In the genomic region with DNA sequence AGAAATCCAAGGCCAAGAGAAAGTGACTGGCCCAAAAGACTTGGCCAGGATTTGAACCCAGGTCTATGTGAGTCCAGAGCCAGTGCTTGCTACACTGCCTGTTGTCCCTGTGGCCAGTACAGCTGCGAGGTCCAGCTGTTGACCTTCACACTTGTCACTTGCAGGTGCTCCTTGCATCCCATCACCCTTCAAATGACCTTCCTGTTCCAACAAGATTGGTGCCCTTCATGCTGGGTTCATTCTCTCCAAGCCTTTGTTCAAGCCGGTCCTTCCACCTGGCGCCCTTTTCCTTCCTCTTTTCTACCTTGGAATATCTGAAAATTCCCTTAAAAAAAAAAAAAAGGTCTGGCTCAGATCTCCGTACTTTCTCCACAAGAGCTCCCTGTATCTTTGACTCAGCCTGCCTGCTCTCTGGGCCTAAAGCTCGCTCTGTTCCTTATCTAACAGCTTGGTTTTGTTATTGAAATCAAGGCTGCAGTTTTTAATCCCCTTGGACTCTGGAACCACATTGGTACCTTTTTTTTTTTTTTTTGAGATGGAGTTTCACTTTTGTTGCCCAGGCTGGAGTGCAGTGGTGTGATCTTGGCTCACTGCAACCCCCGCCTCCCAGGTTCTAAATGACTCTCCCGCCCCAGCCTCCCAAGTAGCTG, we compare ENCODE assay signal across 16 cellular contexts. TPM values are rescaled to one million over a fixed set of nuclear protein-coding genes. Genes with fewer than 3 reads are reported as not detected.
DNase-seq lines count a peak whose midpoint lies in the region; ATAC-seq, FAIRE-seq and TF ChIP-seq lines count a peak whose summit lies in the region.
"Had no signal": no experiment of that assay in that cellular context is flagged by ENCODE, and none has a peak within 500 bp of the region (broad histone marks: within the 10 kb centered on the region; RNA-seq: fewer than 3 reads in every experiment).

No MANE protein-coding gene starts in this region.

- H3K9me3 ChIP-seq in HEK293 (ENCODE audit: control insufficient read depth, insufficient read depth, low read depth, low read length) (no peaks in the 10 kb centered on the region), duodenal mucosa (ENCODE audit: control insufficient read depth in 1 of 2, low read length in 2 of 2) (no peaks in the 10 kb centered on the region), kidney (ENCODE audit: control insufficient read depth in 1 of 2, low read length in 2 of 2) (no peaks in the 10 kb centered on the region), spleen (no peaks in the 10 kb centered on the region)

- POLR2A ChIA-PET in HEK293 (lab: Yijun Ruan, JAX), result interaction anchor here (0.5 to 0.8 kb wide), 3 partner anchors 22 to 555 kb away, joined by 3 to 5 read pairs (median 4); partner anchors contain the start of gene MRPS18A

- intact Hi-C loops in kidney (cut with DNase I) (no loop called here), spleen (cut with DNase I; ENCODE audit: low total_unique reads) (no loop called here)

- WGBS in spleen, 5 donors, result 73 to 84% (median 78%) methylated on average over 7 of the region's 7 CpGs

- no peak overlapping the region for H3K27ac ChIP-seq in HEK293 (ENCODE audit: extremely low read depth, low read depth, low read length)
- peak overlapping the region; percentile 38 for H3K27ac ChIP-seq in duodenal mucosa (ENCODE audit: low read depth, low read length)
- H3K27ac ChIP-seq in kidney (ENCODE audit: low read depth in 2 of 2, low read length in 2 of 2), result no peak overlapping the region
- H3K27ac ChIP-seq in spleen, result peak overlapping the region in 7 of 8 donors; percentile 26 to 76 (median 57)
- H3K27ac ChIP-seq: VCaP had no signal

- FAIRE-seq in kidney (lab: Jason Lieb, UNC), result no peak
- FAIRE-seq: endothelial cell of umbilical vein, urothelium cell line had no signal

- no peak for ATAC-seq in HG03196 (IDR thresholded peaks at IDR 0.05; ENCODE audit: unreplicated experiment)
- ATAC-seq: SK-N-SH treated with all-trans-retinoic acid at 6 μM for 48 hours had no signal

- no peak for TF ChIP-seq POLR2A in spleen (IDR thresholded peaks at IDR 0.05)

- H3K27me3 ChIP-seq in duodenal mucosa (ENCODE audit: control insufficient read depth in 1 of 2, insufficient read depth in 2 of 2, low read length in 2 of 2) (no peaks in the 10 kb centered on the region), spleen (replicated peaks in 1 of 7) (no peaks in the 10 kb centered on the region)

- TF ChIP-seq CTCF in HEK293 (tag by site-specific recombination; IDR thresholded peaks at IDR 0.05) (no peak), kidney (IDR thresholded peaks at IDR 0.05; ENCODE audit: borderline replicate concordance, extremely low read depth, insufficient read depth) (no peak), spleen (IDR thresholded peaks at IDR 0.05 in 8 of 11, conservative IDR thresholded peaks at IDR 0.05 in 3 of 11) (no peak)

- DNase-seq in kidney (peak; percentile 29), spleen (no peak), AML-193 (lab: John Stamatoyannopoulos, UW) (no peak), NCI-H526 (lab: John Stamatoyannopoulos, UW) (no peak), anterior cingulate cortex (lab: John Stamatoyannopoulos, UW) (no peak)
- DNase-seq: activated CD8-positive, alpha-beta memory T cell treated with anti-CD3 and anti-CD28 coated beads, Interleukin-2, amount 10 ng/mL, durations not matched to agents 7 days and 5 days; activated naive CD8-positive, alpha-beta T cell treated with anti-CD3 and anti-CD28 coated beads for 36 hours; C1 segment of cervical spinal cord; hippocampal formation had no signal

- H3K4me1 ChIP-seq in HEK293 (ENCODE audit: control insufficient read depth, insufficient read depth, low read length), result peaks cover 7% of the 10 kb centered on the region; the same call in 1 of the 2 replicates
- peaks cover 36 to 42% of the 10 kb centered on the region in 2 donors for H3K4me1 ChIP-seq in duodenal mucosa (ENCODE audit: control insufficient read depth in 1 of 2, insufficient read depth in 2 of 2, low read length in 2 of 2)
- no peaks in the 10 kb centered on the region for H3K4me1 ChIP-seq in kidney (ENCODE audit: control insufficient read depth in 1 of 2, insufficient read depth in 1 of 2, low read depth in 1 of 2, low read length in 2 of 2)
- peaks cover 16 to 66% (median 47%) of the 10 kb centered on the region in 6 donors for H3K4me1 ChIP-seq in spleen

- CTCF ChIA-PET in HEK293 (lab: Yijun Ruan, JAX), result interaction anchor here (0.6 to 2.1 kb wide), 4 partner anchors 15 to 446 kb away, joined by 3 to 11 read pairs (median 4); no protein-coding TSS in a partner anchor

- H3K36me3 ChIP-seq in HEK293 (ENCODE audit: control insufficient read depth in 2 of 2, insufficient read depth in 1 of 2, low read length in 2 of 2), result no peaks in the 10 kb centered on the region
- no peaks in the 10 kb centered on the region for H3K36me3 ChIP-seq in duodenal mucosa (ENCODE audit: control insufficient read depth in 1 of 2, insufficient read depth in 2 of 2, low read length in 2 of 2)
- no peaks in the 10 kb centered on the region for H3K36me3 ChIP-seq in kidney (ENCODE audit: control insufficient read depth in 1 of 2, insufficient read depth in 2 of 2, low read length in 2 of 2)
- H3K36me3 ChIP-seq in spleen, result no peaks in the 10 kb centered on the region

- H3K9ac ChIP-seq in duodenal mucosa (ENCODE audit: low read depth in 1 of 2, low read length in 2 of 2), result peak overlapping the region; percentile 36 to 38
- H3K9ac ChIP-seq in kidney (ENCODE audit: low read length in 2 of 2), result no peak overlapping the region

- H3K4me3 ChIP-seq in HEK293 (ENCODE audit: low read depth, low read length), result no peak overlapping the region
- peak overlapping the region in 1 of 2 donors; percentile 4 for H3K4me3 ChIP-seq in duodenal mucosa (ENCODE audit: low read depth in 1 of 2, low read length in 2 of 2)
- no peak overlapping the region for H3K4me3 ChIP-seq in kidney (ENCODE audit: low read length in 2 of 2)
- no peak overlapping the region for H3K4me3 ChIP-seq in spleen

TF ChIP-seq in HEK293, 187 proteins besides CTCF, POLR2A, EP300 and RAD21:
- TF ChIP-seq PRDM1 (tag by site-specific recombination; IDR thresholded peaks at IDR 0.05), result peak; percentile 34; the same call in 1 of the 2 replicates
- no peak for TF ChIP-seq ZNF24 (tag by site-specific recombination; IDR thresholded peaks at IDR 0.05)
- TF ChIP-seq, protein P1, sequence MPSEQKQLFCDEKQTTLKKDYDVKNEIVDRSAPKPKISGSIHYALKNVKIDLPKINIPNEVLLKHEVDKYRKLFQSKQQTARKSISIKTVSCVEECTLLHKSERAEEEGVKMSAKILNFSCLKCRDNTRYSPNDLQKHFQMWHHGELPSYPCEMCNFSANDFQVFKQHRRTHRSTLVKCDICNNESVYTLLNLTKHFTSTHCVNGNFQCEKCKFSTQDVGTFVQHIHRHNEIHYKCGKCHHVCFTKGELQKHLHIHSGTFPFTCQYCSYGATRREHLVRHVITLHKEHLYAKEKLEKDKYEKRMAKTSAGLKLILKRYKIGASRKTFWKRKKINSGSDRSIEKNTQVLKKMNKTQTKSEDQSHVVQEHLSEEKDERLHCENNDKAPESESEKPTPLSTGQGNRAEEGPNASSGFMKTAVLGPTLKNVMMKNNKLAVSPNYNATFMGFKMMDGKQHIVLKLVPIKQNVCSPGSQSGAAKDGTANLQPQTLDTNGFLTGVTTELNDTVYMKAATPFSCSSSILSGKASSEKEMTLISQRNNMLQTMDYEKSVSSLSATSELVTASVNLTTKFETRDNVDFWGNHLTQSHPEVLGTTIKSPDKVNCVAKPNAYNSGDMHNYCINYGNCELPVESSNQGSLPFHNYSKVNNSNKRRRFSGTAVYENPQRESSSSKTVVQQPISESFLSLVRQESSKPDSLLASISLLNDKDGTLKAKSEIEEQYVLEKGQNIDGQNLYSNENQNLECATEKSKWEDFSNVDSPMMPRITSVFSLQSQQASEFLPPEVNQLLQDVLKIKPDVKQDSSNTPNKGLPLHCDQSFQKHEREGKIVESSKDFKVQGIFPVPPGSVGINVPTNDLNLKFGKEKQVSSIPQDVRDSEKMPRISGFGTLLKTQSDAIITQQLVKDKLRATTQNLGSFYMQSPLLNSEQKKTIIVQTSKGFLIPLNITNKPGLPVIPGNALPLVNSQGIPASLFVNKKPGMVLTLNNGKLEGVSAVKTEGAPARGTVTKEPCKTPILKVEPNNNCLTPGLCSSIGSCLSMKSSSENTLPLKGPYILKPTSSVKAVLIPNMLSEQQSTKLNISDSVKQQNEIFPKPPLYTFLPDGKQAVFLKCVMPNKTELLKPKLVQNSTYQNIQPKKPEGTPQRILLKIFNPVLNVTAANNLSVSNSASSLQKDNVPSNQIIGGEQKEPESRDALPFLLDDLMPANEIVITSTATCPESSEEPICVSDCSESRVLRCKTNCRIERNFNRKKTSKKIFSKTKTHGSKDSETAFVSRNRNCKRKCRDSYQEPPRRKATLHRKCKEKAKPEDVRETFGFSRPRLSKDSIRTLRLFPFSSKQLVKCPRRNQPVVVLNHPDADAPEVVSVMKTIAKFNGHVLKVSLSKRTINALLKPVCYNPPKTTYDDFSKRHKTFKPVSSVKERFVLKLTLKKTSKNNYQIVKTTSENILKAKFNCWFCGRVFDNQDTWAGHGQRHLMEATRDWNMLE (tag by site-specific recombination; conservative IDR thresholded peaks at IDR 0.05; ENCODE audit: low read depth), result no peak
- no peak for TF ChIP-seq ZNF626 (tag by site-specific recombination; IDR thresholded peaks at IDR 0.05)
- no peak for TF ChIP-seq ZNF132 (tag by site-specific recombination; IDR thresholded peaks at IDR 0.05; ENCODE audit: borderline replicate concordance)
- no peak for TF ChIP-seq ZNF391 (tag by site-specific recombination; IDR thresholded peaks at IDR 0.05; ENCODE audit: borderline replicate concordance, low read depth)
- TF ChIP-seq ZFHX2 (tag by site-specific recombination; conservative IDR thresholded peaks at IDR 0.05), result no peak

RNA-seq across cellular contexts. Expression of gene MRPS18A, which starts 22.2 kb away (rescaled TPM):
- total RNA-seq in kidney, result 36.4 TPM
- 103 TPM for polyA plus RNA-seq in kidney (ENCODE audit: insufficient read depth, low read depth, low replicate concordance)
- 10 to 100 TPM; 29.8 to 37.6 (median 30.9) TPM for total RNA-seq in spleen
- polyA plus RNA-seq in spleen, result 10 to 100 TPM; 28.0 to 48.6 (median 34.3) TPM

Comparison
In these comparisons a context has a peak if more than half of its experiments do, and no peak if none do; other contexts are left out.
1. H3K27ac ChIP-seq: peak in duodenal mucosa (single experiment) and spleen (7 of 8); none in HEK293 (single experiment) and kidney (0 of 2).
2. H3K9ac ChIP-seq: peak in duodenal mucosa (2 of 2); none in kidney (0 of 2).